Comparison of ENCODE assay signal across 8 cellular contexts in the genomic region with DNA sequence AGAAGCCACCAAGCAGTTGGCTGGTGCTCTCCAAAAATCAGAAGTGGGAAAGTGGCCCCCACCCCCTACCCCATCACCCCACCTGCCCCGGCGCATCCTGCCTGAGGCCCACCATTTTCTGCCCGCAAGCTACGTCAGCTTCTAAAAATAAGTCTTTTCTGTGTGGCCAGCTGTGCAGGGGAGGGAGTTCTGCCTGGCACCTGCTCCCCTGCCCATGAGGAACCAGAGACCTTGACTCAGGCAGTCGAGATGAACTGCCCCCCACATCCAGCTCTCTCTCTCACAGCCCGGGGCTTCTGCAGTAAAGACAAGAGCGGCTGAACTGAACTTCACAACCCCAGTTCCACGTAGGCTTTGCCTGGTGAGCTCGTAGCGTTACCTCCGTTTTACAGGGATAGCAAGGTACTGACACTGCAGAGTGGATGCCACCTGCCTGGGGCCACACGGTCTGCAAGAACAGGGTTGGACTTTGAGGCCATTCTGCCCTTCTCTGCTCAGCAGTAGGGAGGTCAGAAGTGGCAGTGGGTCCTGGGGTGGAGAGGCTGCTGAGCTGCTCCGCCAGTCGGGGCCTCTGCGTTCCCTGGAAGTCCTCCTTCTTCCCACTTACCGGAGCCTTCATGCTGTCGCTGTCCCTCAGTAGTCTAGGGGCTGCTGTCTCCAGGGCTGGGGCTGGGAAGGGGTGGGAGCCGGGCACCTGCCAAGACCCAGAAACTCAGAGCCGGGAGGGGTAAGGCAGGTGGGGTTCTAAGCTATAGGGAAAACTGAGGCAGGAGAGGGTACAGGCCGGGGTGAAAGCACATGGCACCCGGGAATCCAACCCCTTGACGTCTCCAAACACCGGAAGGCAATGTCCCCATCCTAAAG. TPM values are rescaled to one million over a fixed set of nuclear protein-coding genes. Genes with fewer than 3 reads are reported as not detected.
DNase-seq lines count a peak whose midpoint lies in the region; ATAC-seq and TF ChIP-seq lines count a peak whose summit lies in the region.

No MANE protein-coding gene starts in this region.

- H3K27ac Mint-ChIP-seq in Caco-2 (ENCODE audit: unreplicated experiment) (no peak overlapping the region), immature natural killer cell (peak overlapping the region in 5 of 6 donors; percentile 8 to 81 (median 55))
- H3K27ac Mint-ChIP-seq in activated naive CD8-positive, alpha-beta T cell treated with anti-CD3 and anti-CD28 coated beads for 36 hours = peak overlapping the region; percentile 96

- H3K4me3 Mint-ChIP-seq in Caco-2 (ENCODE audit: unreplicated experiment) (peak overlapping the region; percentile 72), immature natural killer cell (peak overlapping the region; percentile 76 to 82 (median 80))
- peak overlapping the region; percentile 89 for H3K4me3 Mint-ChIP-seq in activated naive CD8-positive, alpha-beta T cell treated with anti-CD3 and anti-CD28 coated beads for 36 hours

- TF ChIP-seq CTCF in Caco-2 (IDR thresholded peaks at IDR 0.05; ENCODE audit: insufficient read depth in 1 of 2, low read depth in 1 of 2, low read length in 1 of 2, severe bottlenecking in 1 of 2, unreplicated experiment in 1 of 2) (no peak), foreskin keratinocyte (conservative IDR thresholded peaks at IDR 0.05) (no peak)

- H3K27ac ChIP-seq in substantia nigra (ENCODE audit: low read depth, low read length, poor library complexity, severe bottlenecking) (peak overlapping the region; percentile 76), foreskin keratinocyte (no peak overlapping the region)

- ATAC-seq in HG03460 (IDR thresholded peaks at IDR 0.05; ENCODE audit: unreplicated experiment) = peak; percentile 29
- no peak for ATAC-seq in GM19397 (IDR thresholded peaks at IDR 0.05; ENCODE audit: unreplicated experiment)
- ATAC-seq in foreskin keratinocyte = no peak

- H3K36me3 ChIP-seq in Caco-2 (ENCODE audit: control insufficient read depth, insufficient read depth, low read length) = no peaks in the 10 kb centered on the region; the same call in 1 of the 2 replicates

- H3K27me3 Mint-ChIP-seq in Caco-2 (ENCODE audit: insufficient read depth, unreplicated experiment) = no peaks in the 10 kb centered on the region
- H3K27me3 Mint-ChIP-seq in activated naive CD8-positive, alpha-beta T cell treated with anti-CD3 and anti-CD28 coated beads for 36 hours = no peaks in the 10 kb centered on the region
- peaks cover 3 to 5% (median 3%) of the 10 kb centered on the region in 3 donors for H3K27me3 Mint-ChIP-seq in immature natural killer cell (ENCODE audit: low read depth in 3 of 3)

- H3K4me1 Mint-ChIP-seq in Caco-2 (ENCODE audit: low read depth, unreplicated experiment) (peaks cover 7% of the 10 kb centered on the region), immature natural killer cell (peaks cover 39 to 44% of the 10 kb centered on the region in 2 donors)
- peaks cover 62% of the 10 kb centered on the region for H3K4me1 Mint-ChIP-seq in activated naive CD8-positive, alpha-beta T cell treated with anti-CD3 and anti-CD28 coated beads for 36 hours

- DNase-seq in Caco-2 (no peak), immature natural killer cell (peak in 1 of 3 donors; percentile 26), substantia nigra (lab: John Stamatoyannopoulos, UW) (peak in 1 of 49 donors; percentile 53), T-helper 9 cell (no peak), foreskin keratinocyte (no peak)
- peak; percentile 65 for DNase-seq in activated naive CD8-positive, alpha-beta T cell treated with anti-CD3 and anti-CD28 coated beads for 36 hours

- H3K4me3 ChIP-seq in Caco-2 (ENCODE audit: low read depth, low read length) = peak overlapping the region; percentile 62

- H3K4me1 ChIP-seq in Caco-2 (peaks cover 44% of the 10 kb centered on the region), foreskin keratinocyte (peaks cover 9% of the 10 kb centered on the region)

- no peaks in the 10 kb centered on the region for H3K9me3 Mint-ChIP-seq in Caco-2 (ENCODE audit: unreplicated experiment)
- H3K9me3 Mint-ChIP-seq in activated naive CD8-positive, alpha-beta T cell treated with anti-CD3 and anti-CD28 coated beads for 36 hours = no peaks in the 10 kb centered on the region
- H3K9me3 Mint-ChIP-seq in immature natural killer cell = no peaks in the 10 kb centered on the region

- POLR2A ChIA-PET in Caco-2 (lab: Charles Lee) = interaction anchor here (0.8 kb wide), 1 partner anchor 145 kb away, joined by 3 read pairs; no protein-coding TSS in a partner anchor

- H3K36me3 Mint-ChIP-seq in Caco-2 (ENCODE audit: insufficient read depth, unreplicated experiment) = no peaks in the 10 kb centered on the region
- H3K36me3 Mint-ChIP-seq in activated naive CD8-positive, alpha-beta T cell treated with anti-CD3 and anti-CD28 coated beads for 36 hours = peaks cover 20% of the 10 kb centered on the region
- peaks cover 2 to 20% (median 2%) of the 10 kb centered on the region in 3 donors for H3K36me3 Mint-ChIP-seq in immature natural killer cell

- no peaks in the 10 kb centered on the region for H3K9me3 ChIP-seq in Caco-2

- CTCF ChIA-PET in Caco-2 (lab: Charles Lee) = interaction anchor here (0.6 to 1.7 kb wide), 4 partner anchors 34 to 181 kb away, joined by 3 to 12 read pairs (median 6); a partner anchor contains a TSS

- H3K27me3 ChIP-seq in Caco-2 (replicated peaks; ENCODE audit: control insufficient read depth, insufficient read depth, low read length) (no peaks in the 10 kb centered on the region), foreskin keratinocyte (no peaks in the 10 kb centered on the region)

- TSS peak; percentile 53 for BruUV-seq in Caco-2 (replicated peaks; lab: Mats Ljungman, UMichigan)

- intact Hi-C loops in Caco-2 (cut with micrococcal nuclease; ENCODE audit: unreplicated experiment) = loop anchor here (2.0 to 10.0 kb wide), 5 partner anchors 44 to 691 kb away; a partner anchor contains a TSS

RNA-seq across cellular contexts. Expression of a gene that starts 0.8 kb away (rescaled TPM):
- total RNA-seq in Caco-2 (2022) (12.1 and 13.2 TPM in 2 replicates), foreskin keratinocyte (16.6 and 18.5 TPM in 2 replicates)
- total RNA-seq in activated naive CD8-positive, alpha-beta T cell treated with anti-CD3 and anti-CD28 coated beads for 36 hours = 10 to 100 TPM; 45.3 to 51.2 TPM
- polyA plus RNA-seq in immature natural killer cell (10 to 100 TPM in 1 of 3 donors, 1 to 10 TPM in 2; 8.7 to 20.1 (median 9.1) TPM), foreskin keratinocyte (19.9 and 21.3 TPM in 2 replicates)

RNA-seq across cellular contexts. Expression of a gene that starts 14.5 kb away (rescaled TPM):
- total RNA-seq in Caco-2 (2022) (2.3 and 3.8 TPM in 2 replicates), foreskin keratinocyte (4.7 and 6.3 TPM in 2 replicates)
- 1 to 10 TPM; 2.3 to 3.2 TPM for total RNA-seq in activated naive CD8-positive, alpha-beta T cell treated with anti-CD3 and anti-CD28 coated beads for 36 hours
- polyA plus RNA-seq in immature natural killer cell (under 1 TPM in 2 of 3 donors, not detected in 1; 0.14 to 0.18 TPM), foreskin keratinocyte (4.8 and 7.9 TPM in 2 replicates)

RNA-seq across cellular contexts. Expression of a gene that starts 16.6 kb away (rescaled TPM):
- 20.7 and 25.1 TPM in 2 replicates for total RNA-seq in Caco-2 (2022)
- total RNA-seq in activated naive CD8-positive, alpha-beta T cell treated with anti-CD3 and anti-CD28 coated beads for 36 hours = 10 to 100 TPM; 44.5 to 45.1 TPM
- 10 to 100 TPM; 84.0 to 97.8 (median 94.1) TPM for polyA plus RNA-seq in immature natural killer cell
- 23.2 and 27.1 TPM in 2 replicates for total RNA-seq in foreskin keratinocyte
- polyA plus RNA-seq in foreskin keratinocyte = 24.3 and 27.7 TPM in 2 replicates

RNA-seq across cellular contexts. Expression of a gene that starts 21.6 kb away (rescaled TPM):
- 38.7 and 39.4 TPM in 2 replicates for total RNA-seq in Caco-2 (2022)
- 10 to 100 TPM; 55.4 to 57.6 TPM for total RNA-seq in activated naive CD8-positive, alpha-beta T cell treated with anti-CD3 and anti-CD28 coated beads for 36 hours
- 10 to 100 TPM; 48.0 to 79.7 (median 59.8) TPM for polyA plus RNA-seq in immature natural killer cell
- total RNA-seq in foreskin keratinocyte = 32.5 and 33.4 TPM in 2 replicates
- polyA plus RNA-seq in foreskin keratinocyte = 61.0 and 65.8 TPM in 2 replicates

RNA-seq across cellular contexts. Expression of a gene that starts 38.6 kb away (rescaled TPM):
- total RNA-seq in Caco-2 (2022) (39.2 and 41.5 TPM in 2 replicates), foreskin keratinocyte (60.7 and 62.6 TPM in 2 replicates)
- 10 to 100 TPM in 1 of 2 experiments, 1 to 10 TPM in 1; 9.9 to 11.7 TPM for total RNA-seq in activated naive CD8-positive, alpha-beta T cell treated with anti-CD3 and anti-CD28 coated beads for 36 hours
- polyA plus RNA-seq in immature natural killer cell (1 to 10 TPM in 1 of 3 donors, under 1 TPM in 1, not detected in 1; 0.12 to 1.0 TPM), foreskin keratinocyte (99.6 and 106 TPM in 2 replicates)
